12 cellular contexts compared by ENCODE assay signal in genomic region chr10:67665491-67665890, GRCh38. TPM values are rescaled to one million over a fixed set of nuclear protein-coding genes. Genes with fewer than 3 reads are reported as not detected.
DNase-seq lines count a peak whose midpoint lies in the region; FAIRE-seq and TF ChIP-seq lines count a peak whose summit lies in the region.
"Had no signal": no experiment of that assay in that cellular context is flagged by ENCODE, and none has a peak within 500 bp of the region (broad histone marks: within the 10 kb centered on the region; RNA-seq: fewer than 3 reads in every experiment).

No MANE protein-coding gene starts in this region.

- no peaks in the 10 kb centered on the region for H3K9me3 ChIP-seq in kidney (ENCODE audit: control insufficient read depth in 1 of 2, low read length in 2 of 2)

- H3K4me3 ChIP-seq in epithelial cell of esophagus (ENCODE audit: low read length) = no peak overlapping the region
- no peak overlapping the region for H3K4me3 ChIP-seq in kidney (ENCODE audit: low read length in 2 of 2)

- no peaks in the 10 kb centered on the region for H3K4me1 ChIP-seq in kidney (ENCODE audit: control insufficient read depth in 1 of 2, insufficient read depth in 1 of 2, low read depth in 1 of 2, low read length in 2 of 2)

- intact Hi-C loops in kidney (cut with DNase I) = no loop called here

- FAIRE-seq in kidney (lab: Jason Lieb, UNC) = no peak

- no peaks in the 10 kb centered on the region for H3K36me3 ChIP-seq in kidney (ENCODE audit: control insufficient read depth in 1 of 2, insufficient read depth in 2 of 2, low read length in 2 of 2)
- H3K36me3 ChIP-seq: brain microvascular endothelial cell had no signal

- DNase-seq in C1 segment of cervical spinal cord (lab: John Stamatoyannopoulos, UW) (peak in 10 of 14 donors; percentile 3 to 63 (median 34)), epithelial cell of esophagus (ENCODE audit: low read depth) (peak; percentile 11), myocyte (ENCODE audit: low read depth) (peak; percentile 86), GM03348 (ENCODE audit: low spot score) (no peak), kidney (no peak), NCI-H1436 (lab: John Stamatoyannopoulos, UW) (no peak)
- no peak for DNase-seq in stimulated activated naive CD4-positive, alpha-beta T cell (lab: John Stamatoyannopoulos, UW)
- DNase-seq: brain microvascular endothelial cell, NCI-H1105 treated with DMSO at 0.1 percent for 48 hours had no signal

- no peak for TF ChIP-seq CTCF in epithelial cell of esophagus (IDR thresholded peaks at IDR 0.05; ENCODE audit: insufficient read depth, low read depth, low read length, missing control alignments)
- no peak for TF ChIP-seq CTCF in kidney (IDR thresholded peaks at IDR 0.05; ENCODE audit: borderline replicate concordance, extremely low read depth, insufficient read depth)

- no peak overlapping the region for H3K9ac ChIP-seq in kidney (ENCODE audit: low read length in 2 of 2)

- H3K27ac ChIP-seq in kidney (ENCODE audit: low read depth in 2 of 2, low read length in 2 of 2) = no peak overlapping the region
- H3K27ac ChIP-seq: brain microvascular endothelial cell had no signal

TF ChIP-seq in PFSK-1, 5 proteins besides CTCF, POLR2A, EP300 and RAD21:
- TF ChIP-seq POLR2AphosphoS5 (IDR thresholded peaks at IDR 0.05; ENCODE audit: low read depth, low read length) (no peak), FOXP2 (optimal IDR thresholded peaks at IDR 0.05; ENCODE audit: borderline replicate concordance, extremely low read depth, extremely low read length, insufficient read depth) (peak; percentile 29)

RNA-seq across cellular contexts. Expression of gene CTNNA3, which starts 30.5 kb away (rescaled TPM):
- not detected for polyA plus RNA-seq in PFSK-1 (2012; ENCODE audit: insufficient read length, low read depth)
- total RNA-seq in myocyte (3.1 and 6.9 TPM in 2 replicates), kidney (0.72 TPM)
- polyA plus RNA-seq in myocyte (2012) = 0.73 TPM
- 0.45 TPM for polyA plus RNA-seq in kidney (ENCODE audit: insufficient read depth, low read depth, low replicate concordance)
- total RNA-seq: fibroblast of lung, lung microvascular endothelial cell had no signal
- polyA plus RNA-seq: fibroblast of lung had no signal

Comparison
In these comparisons a context has a peak if more than half of its experiments do, and no peak if none do; other contexts are left out.
1. DNase-seq: peak in C1 segment of cervical spinal cord (10 of 14), epithelial cell of esophagus (single experiment) and myocyte (single experiment); none in stimulated activated naive CD4-positive, alpha-beta T cell (0 of 6), GM03348 (single experiment), kidney (single experiment) and NCI-H1436 (single experiment).